ENCODE assay signal across 8 cellular contexts in genomic region chr17:78172284-78173024, GRCh38. TPM values are rescaled to one million over a fixed set of nuclear protein-coding genes. Genes with fewer than 3 reads are reported as not detected.
A peak's percentile ranks its signal among the peaks of the same experiment; 100 is the strongest.
DNase-seq lines count a peak whose midpoint lies in the region; ATAC-seq and TF ChIP-seq lines count a peak whose summit lies in the region.

No MANE protein-coding gene starts in this region.

- ATAC-seq in stimulated activated naive B cell treated with anti-CD40 and anti-IgM and Interleukin-4, amounts not matched to agents 10 μg/mL and 1 μg/mL and 100 μg/mL, for 72 hours (replicated peaks): no peak
- ATAC-seq in HG03521 (IDR thresholded peaks at IDR 0.05; ENCODE audit: unreplicated experiment) (no peak), GM21360 (IDR thresholded peaks at IDR 0.05; ENCODE audit: unreplicated experiment) (no peak)

- H3K27ac ChIP-seq in SJSA1: peak overlapping the region; percentile 41
- peak overlapping the region; percentile 98 for H3K27ac ChIP-seq in cardiac muscle cell

- no peaks in the 10 kb centered on the region for H3K9me3 ChIP-seq in SJSA1 (replicated peaks)
- H3K9me3 ChIP-seq in cardiac muscle cell (ENCODE audit: low read depth): no peaks in the 10 kb centered on the region

- peaks cover 38% of the 10 kb centered on the region for H3K4me1 ChIP-seq in SJSA1 (replicated peaks)
- H3K4me1 ChIP-seq in cardiac muscle cell (ENCODE audit: low read depth): peaks cover 44% of the 10 kb centered on the region

- no peaks in the 10 kb centered on the region for H3K9me3 Mint-ChIP-seq in stimulated activated naive B cell treated with anti-CD40 and anti-IgM and Interleukin-4, amounts not matched to agents 10 μg/mL and 1 μg/mL and 100 μg/mL, for 72 hours

- TF ChIP-seq CTCF in cardiac muscle cell (IDR thresholded peaks at IDR 0.05; ENCODE audit: low read depth, low read length): no peak

- DNase-seq in NCI-H2227 treated with DMSO at 0.1 percent for 48 hours (lab: John Stamatoyannopoulos, UW): peak; percentile 8
- DNase-seq in NCI-H2227 (lab: John Stamatoyannopoulos, UW; ENCODE audit: unreplicated experiment): no peak
- peak in 1 of 2 experiments; percentile 66 for DNase-seq in SJSA1 (ENCODE audit: low read depth in 1 of 2, low spot score in 2 of 2)
- peak; percentile 29 to 87 for DNase-seq in cardiac muscle cell (ENCODE audit: low read depth in 1 of 2, low spot score in 1 of 2)
- DNase-seq in stimulated activated naive B cell treated with anti-CD40 and anti-IgM and Interleukin-4, amounts not matched to agents 10 μg/mL and 1 μg/mL and 100 μg/mL, for 72 hours: peak; percentile 40
- no peak for DNase-seq in AML-193 (lab: John Stamatoyannopoulos, UW)

- H3K36me3 Mint-ChIP-seq in stimulated activated naive B cell treated with anti-CD40 and anti-IgM and Interleukin-4, amounts not matched to agents 10 μg/mL and 1 μg/mL and 100 μg/mL, for 72 hours: peaks cover 84 to 87% of the 10 kb centered on the region in 2 donors

- H3K4me3 Mint-ChIP-seq in stimulated activated naive B cell treated with anti-CD40 and anti-IgM and Interleukin-4, amounts not matched to agents 10 μg/mL and 1 μg/mL and 100 μg/mL, for 72 hours: peak overlapping the region; percentile 90 to 92

- H3K27ac Mint-ChIP-seq in stimulated activated naive B cell treated with anti-CD40 and anti-IgM and Interleukin-4, amounts not matched to agents 10 μg/mL and 1 μg/mL and 100 μg/mL, for 72 hours: peak overlapping the region; percentile 97

- peaks cover 65% of the 10 kb centered on the region for H3K36me3 ChIP-seq in SJSA1
- peaks cover 6% of the 10 kb centered on the region for H3K36me3 ChIP-seq in cardiac muscle cell

- peaks cover 64 to 86% of the 10 kb centered on the region in 2 donors for H3K4me1 Mint-ChIP-seq in stimulated activated naive B cell treated with anti-CD40 and anti-IgM and Interleukin-4, amounts not matched to agents 10 μg/mL and 1 μg/mL and 100 μg/mL, for 72 hours

- H3K27me3 Mint-ChIP-seq in stimulated activated naive B cell treated with anti-CD40 and anti-IgM and Interleukin-4, amounts not matched to agents 10 μg/mL and 1 μg/mL and 100 μg/mL, for 72 hours: no peaks in the 10 kb centered on the region

- H3K4me3 ChIP-seq in SJSA1 (no peak overlapping the region), cardiac muscle cell (no peak overlapping the region)

- H3K27me3 ChIP-seq in SJSA1 (replicated peaks) (no peaks in the 10 kb centered on the region), cardiac muscle cell (no peaks in the 10 kb centered on the region)

RNA-seq across cellular contexts. Expression of gene SYNGR2, which starts 4.1 kb away (rescaled TPM):
- 23.7 and 25.3 TPM in 2 replicates for total RNA-seq in SJSA1 (2014; rRNA removed; shearing (Covaris generic))
- 107 and 126 TPM in 2 replicates for total RNA-seq in cardiac muscle cell
- 262 and 269 TPM in 2 replicates for polyA plus RNA-seq in cardiac muscle cell

RNA-seq across cellular contexts. Expression of gene TK1, which starts 14.4 kb away (rescaled TPM):
- 305 and 456 TPM in 2 replicates for total RNA-seq in SJSA1 (2014; rRNA removed; shearing (Covaris generic))
- 21.1 and 35.4 TPM in 2 replicates for total RNA-seq in cardiac muscle cell
- polyA plus RNA-seq in cardiac muscle cell: 40.8 and 57.5 TPM in 2 replicates

RNA-seq across cellular contexts. Expression of gene AFMID, which starts 14.7 kb away (rescaled TPM):
- 16.5 and 27.7 TPM in 2 replicates for total RNA-seq in SJSA1 (2014; rRNA removed; shearing (Covaris generic))
- 47.7 and 85.8 TPM in 2 replicates for total RNA-seq in cardiac muscle cell
- polyA plus RNA-seq in cardiac muscle cell: 23.6 and 40.1 TPM in 2 replicates

RNA-seq across cellular contexts. Expression of gene C17orf99, which starts 26.3 kb away (rescaled TPM):
- total RNA-seq in SJSA1 (2014; rRNA removed; shearing (Covaris generic)): not detected in 2 replicates
- not detected in 2 replicates for total RNA-seq in cardiac muscle cell
- not detected in 2 replicates for polyA plus RNA-seq in cardiac muscle cell

RNA-seq across cellular contexts. Expression of gene BIRC5, which starts 41.6 kb away (rescaled TPM):
- total RNA-seq in SJSA1 (2014; rRNA removed; shearing (Covaris generic)): 301 and 370 TPM in 2 replicates
- total RNA-seq in cardiac muscle cell: 15.0 and 65.2 TPM in 2 replicates
- 17.7 and 112 TPM in 2 replicates for polyA plus RNA-seq in cardiac muscle cell

Comparison
In these comparisons a context has a peak if more than half of its experiments do, and no peak if none do; other contexts are left out.
1. DNase-seq: peak in NCI-H2227 treated with DMSO at 0.1 percent for 48 hours (single experiment), cardiac muscle cell (2 of 2) and stimulated activated naive B cell treated with anti-CD40 and anti-IgM and Interleukin-4, amounts not matched to agents 10 μg/mL and 1 μg/mL and 100 μg/mL, for 72 hours (single experiment); none in NCI-H2227 (single experiment) and AML-193 (0 of 2).